In genomic region chr12:124753993-124754392, GRCh38 we compare ENCODE assay signal across 15 cellular contexts.
A peak's percentile ranks its signal among the peaks of the same experiment; 100 is the strongest.
DNase-seq lines count a peak whose midpoint lies in the region; TF ChIP-seq lines count a peak whose summit lies in the region.
"Had no signal": no experiment of that assay in that cellular context is flagged by ENCODE, and none has a peak within 500 bp of the region (broad histone marks: within the 10 kb centered on the region; RNA-seq: fewer than 3 reads in every experiment).

No MANE protein-coding gene starts in this region.

- H3K14ac ChIP-seq in mesenchymal stem cell (ENCODE audit: low read length in 2 of 2), result peak overlapping the region in 1 of 2 experiments; percentile 37

- H3K27me3 ChIP-seq in HL-60 (ENCODE audit: insufficient read depth, poor library complexity, severe bottlenecking) (no peaks in the 10 kb centered on the region), mesenchymal stem cell (ENCODE audit: control insufficient read depth in 1 of 2, insufficient read depth in 1 of 2, low read length in 2 of 2) (peaks cover 0 to 6% of the 10 kb centered on the region in 2 experiments), subcutaneous abdominal adipose tissue (ENCODE audit: control insufficient read depth in 5 of 5, insufficient read depth in 4 of 5, low read length in 5 of 5) (no peaks in the 10 kb centered on the region)

- H3K36me3 ChIP-seq in mesenchymal stem cell (ENCODE audit: control insufficient read depth in 1 of 2, insufficient read depth in 2 of 2, low read depth in 1 of 2, low read length in 2 of 2) (no peaks in the 10 kb centered on the region), subcutaneous abdominal adipose tissue (ENCODE audit: control insufficient read depth in 5 of 5, insufficient read depth in 5 of 5, low read length in 5 of 5) (no peaks in the 10 kb centered on the region)
- H3K36me3 ChIP-seq: HAP-1 had no signal

- no peak overlapping the region for H3K23ac ChIP-seq in mesenchymal stem cell (ENCODE audit: low read length in 2 of 2)

- H3K4me3 ChIP-seq in HL-60 (replicated peaks; ENCODE audit: insufficient read depth, low read length) (no peak overlapping the region), mesenchymal stem cell (ENCODE audit: insufficient read depth in 1 of 2, low read depth in 1 of 2, low read length in 2 of 2) (no peak overlapping the region), subcutaneous abdominal adipose tissue (ENCODE audit: low read depth in 1 of 5, low read length in 5 of 5) (no peak overlapping the region)
- H3K4me3 ChIP-seq: HAP-1 had no signal

- WGBS in mesenchymal stem cell, result 95% methylated on average over 4 of the region's 4 CpGs

- no peak for TF ChIP-seq CTCF in HL-60 (IDR thresholded peaks at IDR 0.05; ENCODE audit: insufficient read depth, low read length)

- peak overlapping the region; percentile 41 for H2AK5ac ChIP-seq in mesenchymal stem cell (ENCODE audit: low read length, severe bottlenecking)

- H2BK120ac ChIP-seq in mesenchymal stem cell (ENCODE audit: low read depth, low read length), result peak overlapping the region; percentile 99

- no peak for DNase-seq in HL-60 (ENCODE audit: low read depth in 1 of 2, low spot score in 1 of 2)
- DNase-seq in mesenchymal stem cell, result no peak
- no peak for DNase-seq in cerebellum (ENCODE audit: low spot score)
- DNase-seq in NK-92 treated with Interleukin-12 subunit alpha and Interleukin-12 subunit beta, amount 100 ng/mL, for 24 hours (lab: John Stamatoyannopoulos, UW), result no peak
- no peak for DNase-seq in nucleus accumbens (lab: John Stamatoyannopoulos, UW)
- DNase-seq in SKM-1 treated with dmso at 0.1 percent for 144 hours (lab: John Stamatoyannopoulos, UW; ENCODE audit: unreplicated experiment), result no peak
- DNase-seq: central memory CD4-positive, alpha-beta T cell; effector memory CD4-positive, alpha-beta T cell; NCI-H1436; NCI-H774; PC-3; stimulated activated naive CD8-positive, alpha-beta T cell treated with anti-CD3 and anti-CD28 coated beads, Interleukin-15, Interleukin-2, amounts not matched to agents 100 U/mL and 50 U/mL, for 24 hours had no signal

- H3K4me1 ChIP-seq in mesenchymal stem cell (ENCODE audit: control insufficient read depth, insufficient read depth, low read depth, low read length) (peaks cover 31% of the 10 kb centered on the region), subcutaneous abdominal adipose tissue (ENCODE audit: control insufficient read depth in 5 of 5, insufficient read depth in 5 of 5, low read length in 5 of 5) (peaks cover 2 to 56% (median 29%) of the 10 kb centered on the region in 5 donors)

- no peaks in the 10 kb centered on the region for H3K79me1 ChIP-seq in mesenchymal stem cell (replicated peaks; ENCODE audit: low read length, poor library complexity, severe bottlenecking)

- H3K9ac ChIP-seq in mesenchymal stem cell (ENCODE audit: low read length) (no peak overlapping the region), subcutaneous abdominal adipose tissue (ENCODE audit: low read length in 5 of 5) (no peak overlapping the region)

- H2BK5ac ChIP-seq in mesenchymal stem cell (ENCODE audit: low read depth, low read length, poor library complexity, severe bottlenecking), result no peak overlapping the region

- peak overlapping the region; percentile 64 to 81 for H2BK12ac ChIP-seq in mesenchymal stem cell (ENCODE audit: low read length in 2 of 2)

- peak overlapping the region; percentile 80 for H3K27ac ChIP-seq in HL-60 (replicated peaks)
- peak overlapping the region; percentile 98 for H3K27ac ChIP-seq in angular gyrus (ENCODE audit: low read depth, low read length)
- no peak overlapping the region for H3K27ac ChIP-seq in mesenchymal stem cell (ENCODE audit: low read length, poor library complexity, severe bottlenecking)
- H3K27ac ChIP-seq in subcutaneous abdominal adipose tissue (ENCODE audit: low read depth, low read length), result peak overlapping the region; percentile 23

- no peak overlapping the region for H3K4me2 ChIP-seq in mesenchymal stem cell (ENCODE audit: low read length, poor library complexity, severe bottlenecking)

- peak overlapping the region; percentile 86 to 91 for H3K18ac ChIP-seq in mesenchymal stem cell (ENCODE audit: low read depth in 1 of 2, low read length in 2 of 2)

- H2AFZ ChIP-seq in mesenchymal stem cell (ENCODE audit: low read depth, low read length), result no peak overlapping the region

- H3K9me3 ChIP-seq in mesenchymal stem cell (ENCODE audit: control insufficient read depth, low read length) (peaks cover 9% of the 10 kb centered on the region), subcutaneous abdominal adipose tissue (ENCODE audit: control insufficient read depth in 5 of 5, low read length in 5 of 5) (peaks cover 0 to 10% (median 3%) of the 10 kb centered on the region in 5 donors)
- H3K9me3 ChIP-seq: HAP-1 had no signal

- H4K8ac ChIP-seq in mesenchymal stem cell (ENCODE audit: low read length), result peak overlapping the region; percentile 95

- peak overlapping the region; percentile 37 to 92 for H3K4ac ChIP-seq in mesenchymal stem cell (ENCODE audit: low read depth in 1 of 2, low read length in 2 of 2)

- peak overlapping the region; percentile 91 for H4K91ac ChIP-seq in mesenchymal stem cell (ENCODE audit: low read length)

- H2BK15ac ChIP-seq in mesenchymal stem cell (ENCODE audit: low read depth, poor library complexity, severe bottlenecking), result peak overlapping the region; percentile 94
